Comparison of ENCODE assay signal across 1 cellular context in the genomic region with DNA sequence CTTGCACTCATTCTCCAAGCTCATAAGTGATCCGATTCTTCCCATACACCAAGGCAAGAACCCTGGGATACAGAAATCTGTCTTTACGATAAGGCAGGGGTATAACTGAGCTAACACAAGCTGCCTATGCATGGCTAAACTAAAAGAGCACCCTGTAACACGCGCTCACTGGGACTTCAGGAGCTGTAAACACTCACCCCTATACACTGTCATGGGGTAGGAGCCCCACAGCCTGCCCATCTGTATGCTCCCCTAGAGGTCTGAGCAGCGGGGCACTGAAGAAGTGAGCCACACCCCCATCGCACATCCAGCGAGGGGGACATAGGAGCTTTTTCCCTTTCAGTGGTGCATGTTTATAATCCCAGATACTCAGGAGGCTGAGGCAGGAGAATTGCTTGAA.
TF ChIP-seq lines count a peak whose summit lies in the region.

No MANE protein-coding gene starts in this region.

TF ChIP-seq in H1, 55 proteins besides CTCF, POLR2A, EP300 and RAD21:
- TF ChIP-seq SAP30 (IDR thresholded peaks at IDR 0.05; ENCODE audit: insufficient read depth, insufficient replicate concordance, low read length) (no peak), SP1 (IDR thresholded peaks at IDR 0.05; ENCODE audit: low read depth, low read length) (no peak), JUND (IDR thresholded peaks at IDR 0.05; ENCODE audit: low read length) (no peak), TCF12 (IDR thresholded peaks at IDR 0.05; ENCODE audit: low read depth, low read length) (no peak), GABPA (IDR thresholded peaks at IDR 0.05; ENCODE audit: borderline replicate concordance, insufficient read depth, low read length) (no peak), TAF1 (IDR thresholded peaks at IDR 0.05; ENCODE audit: low read depth, low read length) (no peak), NANOG (IDR thresholded peaks at IDR 0.05; ENCODE audit: insufficient read depth, low read depth, low read length, poor library complexity, severe bottlenecking) (no peak), HDAC2 (IDR thresholded peaks at IDR 0.05; ENCODE audit: borderline replicate concordance in 1 of 2, low read depth in 2 of 2, low read length in 2 of 2) (no peak), SUZ12 (IDR thresholded peaks at IDR 0.05; ENCODE audit: low read length) (no peak), RNF2 (IDR thresholded peaks at IDR 0.05; ENCODE audit: borderline replicate concordance, low read depth, low read length, missing control alignments, poor library complexity, severe bottlenecking) (no peak), ASH2L (IDR thresholded peaks at IDR 0.05; ENCODE audit: low read length) (no peak), HDAC6 (IDR thresholded peaks at IDR 0.05; ENCODE audit: low read depth, low read length) (no peak), YY1 (IDR thresholded peaks at IDR 0.05; ENCODE audit: low read depth, low read length) (no peak), FOSL1 (IDR thresholded peaks at IDR 0.05; ENCODE audit: insufficient read depth, low read depth, low read length) (no peak), NRF1 (IDR thresholded peaks at IDR 0.05; ENCODE audit: low read depth, low read length) (no peak), CEBPB (IDR thresholded peaks at IDR 0.05; ENCODE audit: low read depth, low read length) (no peak), KDM4A (IDR thresholded peaks at IDR 0.05; ENCODE audit: low read depth, low read length, severe bottlenecking) (no peak), KDM1A (IDR thresholded peaks at IDR 0.05; ENCODE audit: borderline replicate concordance, low read length) (no peak), BRCA1 (IDR thresholded peaks at IDR 0.05; ENCODE audit: low read depth, low read length) (no peak), SP4 (IDR thresholded peaks at IDR 0.05; ENCODE audit: low read length) (no peak)
